In the genomic region with DNA sequence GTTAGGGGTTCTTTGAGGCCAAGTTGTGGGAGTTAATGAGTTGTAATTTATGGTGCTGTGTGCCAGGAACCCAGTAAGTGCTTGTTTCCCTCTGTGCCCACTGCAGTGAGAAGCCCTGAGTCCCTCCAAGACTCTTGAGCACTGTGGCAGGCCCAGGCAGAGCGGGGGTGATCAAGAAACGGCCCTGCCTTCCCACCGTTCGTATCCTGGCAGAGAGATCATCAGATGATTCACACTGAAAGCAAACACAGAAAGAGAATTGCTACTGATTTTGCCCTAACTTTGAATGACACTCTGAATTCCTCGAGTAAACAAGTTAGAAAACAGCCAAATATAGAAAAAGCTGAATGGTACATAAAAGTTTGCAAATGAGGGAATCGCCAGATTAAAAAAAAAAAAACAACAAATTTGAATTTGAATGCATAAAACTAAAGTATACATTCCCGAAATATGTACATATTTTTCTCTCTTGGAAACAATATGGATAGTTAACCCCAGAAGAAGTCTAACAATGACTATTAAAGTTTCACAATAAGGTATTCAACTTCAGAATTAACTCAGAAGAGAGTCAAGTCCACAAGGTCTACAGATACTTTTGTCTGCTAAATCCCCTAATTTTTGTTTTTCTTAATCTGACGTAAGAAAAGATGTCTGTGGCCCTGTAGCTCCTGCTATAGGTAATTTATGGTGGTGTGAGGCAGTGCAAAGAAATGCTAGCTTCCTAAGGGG, we compare ENCODE assay signal across 12 cellular contexts.
DNase-seq lines count a peak whose midpoint lies in the region; ATAC-seq and TF ChIP-seq lines count a peak whose summit lies in the region.
"Had no signal": no experiment of that assay in that cellular context is flagged by ENCODE, and none has a peak within 500 bp of the region (broad histone marks: within the 10 kb centered on the region; RNA-seq: fewer than 3 reads in every experiment).

No MANE protein-coding gene starts in this region.

- peak; percentile 72 to 75 for ATAC-seq in activated T-cell treated with anti-CD3 and anti-CD28 coated beads, Interleukin-2, amount 50 U/mL, for 4 hours
- ATAC-seq: pancreas; Right ventricle myocardium inferior; stimulated activated memory B cell treated with anti-CD40 and anti-IgM and Interleukin-4, amounts not matched to agents 10 μg/mL and 1 μg/mL and 100 μg/mL, for 72 hours had no signal

- no peak for DNase-seq in activated T-cell treated with anti-CD3 and anti-CD28 coated beads, Interleukin-2, amount 50 U/mL, for 4 hours
- DNase-seq in activated T-cell treated with anti-CD3 and anti-CD28 coated beads, Interleukin-2, amount 50 U/mL, for 1 hour, result no peak
- DNase-seq in LHCN-M2 (ENCODE audit: low read depth) (peak; percentile 34), amniotic epithelial cell (ENCODE audit: low read depth) (peak; percentile 45), mesothelial cell of epicardium (ENCODE audit: low spot score in 2 of 2, unreplicated experiment in 2 of 2) (no peak), NCI-H2171 treated with DMSO at 0.1 percent for 48 hours (lab: John Stamatoyannopoulos, UW) (no peak), GM10266 (ENCODE audit: extremely low spot score) (no peak), occipital lobe (lab: John Stamatoyannopoulos, UW) (no peak)
- DNase-seq: NCI-H446, pancreas had no signal

- H3K4me3 Mint-ChIP-seq in activated T-cell treated with anti-CD3 and anti-CD28 coated beads, Interleukin-2, amount 50 U/mL, for 4 hours, result no peak overlapping the region
- H3K4me3 Mint-ChIP-seq in mesothelial cell of epicardium, result no peak overlapping the region
- H3K4me3 Mint-ChIP-seq: stimulated activated memory B cell treated with anti-CD40 and anti-IgM and Interleukin-4, amounts not matched to agents 10 μg/mL and 1 μg/mL and 100 μg/mL, for 72 hours had no signal

- H3K9me3 Mint-ChIP-seq in activated T-cell treated with anti-CD3 and anti-CD28 coated beads, Interleukin-2, amount 50 U/mL, for 4 hours, result peaks cover 6% of the 10 kb centered on the region
- H3K9me3 Mint-ChIP-seq in mesothelial cell of epicardium, result peaks cover 13% of the 10 kb centered on the region

- H3K27me3 Mint-ChIP-seq in activated T-cell treated with anti-CD3 and anti-CD28 coated beads, Interleukin-2, amount 50 U/mL, for 4 hours (ENCODE audit: low read depth), result no peaks in the 10 kb centered on the region
- no peaks in the 10 kb centered on the region for H3K27me3 Mint-ChIP-seq in mesothelial cell of epicardium (ENCODE audit: low read depth)

- H3K4me1 Mint-ChIP-seq in activated T-cell treated with anti-CD3 and anti-CD28 coated beads, Interleukin-2, amount 50 U/mL, for 4 hours (ENCODE audit: low read depth), result peaks cover 25% of the 10 kb centered on the region
- H3K4me1 Mint-ChIP-seq in mesothelial cell of epicardium, result peaks cover 12% of the 10 kb centered on the region
- H3K4me1 Mint-ChIP-seq: stimulated activated memory B cell treated with anti-CD40 and anti-IgM and Interleukin-4, amounts not matched to agents 10 μg/mL and 1 μg/mL and 100 μg/mL, for 72 hours had no signal

- TF ChIP-seq CTCF in mesothelial cell of epicardium (IDR thresholded peaks at IDR 0.05; ENCODE audit: unreplicated experiment) (no peak), GM10266 (IDR thresholded peaks at IDR 0.05; ENCODE audit: control insufficient read depth, insufficient read depth, low read depth, missing control alignments) (no peak)

- H3K36me3 Mint-ChIP-seq in activated T-cell treated with anti-CD3 and anti-CD28 coated beads, Interleukin-2, amount 50 U/mL, for 4 hours (ENCODE audit: insufficient read depth), result peaks cover 13% of the 10 kb centered on the region
- H3K36me3 Mint-ChIP-seq in mesothelial cell of epicardium, result peaks cover 56% of the 10 kb centered on the region

- peak overlapping the region; percentile 1 for H3K27ac Mint-ChIP-seq in mesothelial cell of epicardium
- H3K27ac Mint-ChIP-seq: stimulated activated memory B cell treated with anti-CD40 and anti-IgM and Interleukin-4, amounts not matched to agents 10 μg/mL and 1 μg/mL and 100 μg/mL, for 72 hours had no signal

Comparison
In these comparisons a context has a peak if more than half of its experiments do, and no peak if none do; other contexts are left out.
1. DNase-seq: peak in LHCN-M2 (single experiment) and amniotic epithelial cell (single experiment); none in activated T-cell treated with anti-CD3 and anti-CD28 coated beads, Interleukin-2, amount 50 U/mL, for 4 hours (single experiment), activated T-cell treated with anti-CD3 and anti-CD28 coated beads, Interleukin-2, amount 50 U/mL, for 1 hour (single experiment), mesothelial cell of epicardium (0 of 2), NCI-H2171 treated with DMSO at 0.1 percent for 48 hours (single experiment), GM10266 (single experiment) and occipital lobe (single experiment).